Comparison of ENCODE assay signal across 8 cellular contexts in genomic region chr4:77817304-77818076, GRCh38. TPM values are rescaled to one million over a fixed set of nuclear protein-coding genes. Genes with fewer than 3 reads are reported as not detected.
DNase-seq lines count a peak whose midpoint lies in the region; ATAC-seq, FAIRE-seq and TF ChIP-seq lines count a peak whose summit lies in the region.

No MANE protein-coding gene starts in this region.

- H3K4me3 Mint-ChIP-seq in activated B cell treated with CpG ODN at 0.5 μM for 24 hours: peak overlapping the region; percentile 96

- H3K27ac ChIP-seq in right atrium auricular region: peak overlapping the region; percentile 99
- peak overlapping the region; percentile 99 to 100 for H3K27ac ChIP-seq in small intestine (ENCODE audit: low read depth in 1 of 2, low read length in 1 of 2)

- H3K9me3 Mint-ChIP-seq in activated B cell treated with CpG ODN at 0.5 μM for 24 hours: no peaks in the 10 kb centered on the region

- no peak for DNase-seq in right atrium auricular region (ENCODE audit: low spot score)
- DNase-seq in cardiac septum (ENCODE audit: low spot score): no peak
- no peak for DNase-seq in activated B cell treated with CpG ODN at 0.5 μM for 24 hours
- peak; percentile 88 for DNase-seq in small intestine
- DNase-seq in stimulated activated CD4-positive, alpha-beta T cell treated with anti-CD3 and anti-CD28 coated beads, Interleukin-15, amount 100 ng/mL, for 24 hours: no peak
- no peak for DNase-seq in stimulated activated naive CD4-positive, alpha-beta T cell (lab: John Stamatoyannopoulos, UW)
- no peak for DNase-seq in GOT3 (lab: John Stamatoyannopoulos, UW)

- POLR2A ChIA-PET in activated B cell treated with CpG ODN at 0.5 μM for 24 hours (lab: Charles Lee): interaction anchor here (0.7 to 8.3 kb wide), 13 partner anchors 10 to 592 kb away, joined by 3 to 417 read pairs (median 5); partner anchors contain the start of gene MRPL1

- ATAC-seq in activated B cell treated with CpG ODN at 0.5 μM for 24 hours (ENCODE audit: low read depth): no peak

- CTCF ChIA-PET in activated B cell treated with CpG ODN at 0.5 μM for 24 hours (lab: Charles Lee): interaction anchor here (1.6 to 2.6 kb wide), 2 partner anchors 38 to 44 kb away, joined by 4 to 27 read pairs; partner anchors contain the start of gene MRPL1

- H3K36me3 ChIP-seq in right atrium auricular region (no peaks in the 10 kb centered on the region), small intestine (ENCODE audit: control insufficient read depth in 2 of 2, insufficient read depth in 2 of 2, low read length in 2 of 2) (no peaks in the 10 kb centered on the region)

- H3K27me3 ChIP-seq in right atrium auricular region: no peaks in the 10 kb centered on the region
- no peaks in the 10 kb centered on the region for H3K27me3 ChIP-seq in small intestine (ENCODE audit: control insufficient read depth in 2 of 2, insufficient read depth in 2 of 2, low read length in 2 of 2)

- H3K27me3 Mint-ChIP-seq in activated B cell treated with CpG ODN at 0.5 μM for 24 hours: no peaks in the 10 kb centered on the region

- H3K9me3 ChIP-seq in right atrium auricular region: no peaks in the 10 kb centered on the region
- H3K9me3 ChIP-seq in small intestine (ENCODE audit: control insufficient read depth, low read depth): no peaks in the 10 kb centered on the region

- H3K4me1 ChIP-seq in right atrium auricular region: peaks cover 0 to 38% of the 10 kb centered on the region in 2 donors
- H3K4me1 ChIP-seq in small intestine (ENCODE audit: control insufficient read depth in 2 of 2, insufficient read depth in 1 of 2, low read depth in 1 of 2, low read length in 1 of 2): peaks cover 3 to 8% of the 10 kb centered on the region in 2 donors

- TF ChIP-seq CTCF in right atrium auricular region (IDR thresholded peaks at IDR 0.05) (no peak), activated B cell treated with CpG ODN at 0.5 μM for 24 hours (IDR thresholded peaks at IDR 0.05) (no peak)

- FAIRE-seq in small intestine (lab: Jason Lieb, UNC): no peak

- H3K36me3 Mint-ChIP-seq in activated B cell treated with CpG ODN at 0.5 μM for 24 hours (ENCODE audit: low read depth): peaks cover 26% of the 10 kb centered on the region

- intact Hi-C loops in cardiac septum (cut with DNase I) (loop anchor here (1.0 kb wide), 1 partner anchor 45 kb away; the partner anchor contains the start of gene MRPL1), activated B cell treated with CpG ODN at 0.5 μM for 24 hours (cut with micrococcal nuclease) (loop anchor here (1.0 to 5.0 kb wide), 4 partner anchors 13 to 957 kb away; no protein-coding TSS in a partner anchor)

- peaks cover 77% of the 10 kb centered on the region for H3K4me1 Mint-ChIP-seq in activated B cell treated with CpG ODN at 0.5 μM for 24 hours

- H3K4me3 ChIP-seq in right atrium auricular region (peak overlapping the region; percentile 84 to 87), iPS-11a (ENCODE audit: low read depth, low read length) (peak overlapping the region; percentile 80), small intestine (ENCODE audit: low read depth in 1 of 2, low read length in 2 of 2) (peak overlapping the region; percentile 99)

- H3K27ac Mint-ChIP-seq in activated B cell treated with CpG ODN at 0.5 μM for 24 hours: peak overlapping the region; percentile 96

- 6 to 28% (median 11%) methylated on average over 8 of the region's 8 CpGs for WGBS in small intestine, 3 donors

RNA-seq across cellular contexts. Expression of gene CNOT6L, which starts 1.7 kb away (rescaled TPM):
- total RNA-seq in right atrium auricular region (10 to 100 TPM; 11.4 to 14.3 TPM), cardiac septum (27.2 TPM), activated B cell treated with CpG ODN at 0.5 μM for 24 hours (72.2 and 75.3 TPM in 2 replicates)
- 1 to 10 TPM; 5.9 to 8.2 (median 6.7) TPM for polyA plus RNA-seq in small intestine

RNA-seq across cellular contexts. Expression of gene MRPL1, which starts 45.1 kb away (rescaled TPM):
- 10 to 100 TPM; 17.4 to 32.0 TPM for total RNA-seq in right atrium auricular region
- total RNA-seq in cardiac septum: 29.0 TPM
- 31.7 and 38.3 TPM in 2 replicates for total RNA-seq in activated B cell treated with CpG ODN at 0.5 μM for 24 hours
- polyA plus RNA-seq in small intestine: 10 to 100 TPM; 21.9 to 61.8 (median 30.2) TPM
